ENCODE assay signal across 1 cellular context in the genomic region with DNA sequence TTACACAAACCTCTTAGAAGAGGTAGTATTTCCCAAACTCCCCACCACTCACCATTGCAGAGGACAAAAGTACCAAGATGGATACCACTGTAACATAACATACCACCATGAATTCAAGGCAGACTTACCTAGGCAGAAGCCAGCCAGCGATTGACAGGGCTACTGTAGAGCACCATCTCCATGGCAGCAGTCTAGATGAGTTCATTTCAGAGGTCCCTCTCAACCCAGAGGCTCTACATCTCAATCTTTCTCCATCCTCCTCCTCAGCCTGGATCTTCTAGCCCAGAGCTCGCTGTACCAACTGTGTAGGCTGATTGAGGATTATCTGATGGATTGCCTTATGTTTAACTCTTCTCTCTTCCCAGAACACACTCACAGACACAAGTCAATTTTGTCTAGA.
TF ChIP-seq lines count a peak whose summit lies in the region.

No MANE protein-coding gene starts in this region.

TF ChIP-seq in liver, 16 proteins besides CTCF, POLR2A, EP300 and RAD21:
- TF ChIP-seq, protein P1, sequence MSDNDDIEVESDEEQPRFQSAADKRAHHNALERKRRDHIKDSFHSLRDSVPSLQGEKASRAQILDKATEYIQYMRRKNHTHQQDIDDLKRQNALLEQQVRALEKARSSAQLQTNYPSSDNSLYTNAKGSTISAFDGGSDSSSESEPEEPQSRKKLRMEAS (IDR thresholded peaks at IDR 0.05) = no peak
- TF ChIP-seq TAF1 (conservative IDR thresholded peaks at IDR 0.05) = no peak
- TF ChIP-seq HNF4A (conservative IDR thresholded peaks at IDR 0.05) = no peak
- no peak for TF ChIP-seq EGR1 (IDR thresholded peaks at IDR 0.05; ENCODE audit: low read depth in 2 of 2)
- TF ChIP-seq RXRA (IDR thresholded peaks at IDR 0.05) = no peak
- TF ChIP-seq GABPA (IDR thresholded peaks at IDR 0.05 in 1 of 2, conservative IDR thresholded peaks at IDR 0.05 in 1 of 2) = no peak
